In the genomic region with DNA sequence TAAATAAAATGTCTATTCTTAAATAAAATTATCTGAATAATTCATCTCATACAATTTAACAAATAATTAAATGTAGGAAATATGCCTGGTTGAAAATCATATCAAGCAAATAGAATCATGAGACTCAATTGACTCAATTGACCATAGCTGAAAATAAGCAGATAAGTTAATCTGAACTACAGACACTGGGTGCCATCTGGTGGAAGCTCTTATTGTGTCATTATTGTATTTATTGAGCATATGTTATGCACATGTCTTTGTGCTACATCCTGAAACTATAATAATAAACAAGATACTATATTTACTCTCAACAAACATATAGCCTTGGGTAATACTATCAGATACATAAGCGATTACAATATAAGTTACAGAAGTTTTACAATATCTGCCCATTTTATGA, we compare ENCODE assay signal across 8 cellular contexts. TPM values are rescaled to one million over a fixed set of nuclear protein-coding genes. Genes with fewer than 3 reads are reported as not detected.
DNase-seq lines count a peak whose midpoint lies in the region; ATAC-seq and TF ChIP-seq lines count a peak whose summit lies in the region.

No MANE protein-coding gene starts in this region.

- WGBS in right cardiac atrium = 84% methylated on average over 1 of the region's 1 CpG

- H3K27ac ChIP-seq in left lung (no peak overlapping the region), right cardiac atrium (ENCODE audit: low read length) (no peak overlapping the region)

- DNase-seq in NCI-H1105 treated with DMSO at 0.1 percent for 48 hours (lab: John Stamatoyannopoulos, UW) (peak; percentile 13), NCI-H1105 (lab: John Stamatoyannopoulos, UW) (no peak), NCI-H1694 (lab: John Stamatoyannopoulos, UW) (peak; percentile 34), astrocyte of the spinal cord (ENCODE audit: low read depth, low spot score) (peak; percentile 56), retinal pigment epithelial cell (ENCODE audit: low read depth) (no peak), left lung (no peak), right cardiac atrium (no peak), AG08395 (ENCODE audit: low spot score) (no peak)

- intact Hi-C loops in left lung (cut with DNase I) (no loop called here), right cardiac atrium (cut with DNase I) (no loop called here)

- no peaks in the 10 kb centered on the region for H3K27me3 ChIP-seq in left lung
- no peaks in the 10 kb centered on the region for H3K27me3 ChIP-seq in right cardiac atrium (ENCODE audit: control insufficient read depth, insufficient read depth)

- H3K4me1 ChIP-seq in left lung (no peaks in the 10 kb centered on the region), right cardiac atrium (ENCODE audit: control insufficient read depth, insufficient read depth, low read length) (no peaks in the 10 kb centered on the region)

- H3K9me3 ChIP-seq in left lung (no peaks in the 10 kb centered on the region), right cardiac atrium (ENCODE audit: control insufficient read depth, low read length) (no peaks in the 10 kb centered on the region)

- in situ Hi-C loops in astrocyte of the spinal cord (cut with HindIII; ENCODE audit: low sequenced_read_pairs) = no loop called here

- H3K36me3 ChIP-seq in left lung = no peaks in the 10 kb centered on the region

- H3K4me3 ChIP-seq in astrocyte of the spinal cord (ENCODE audit: low read depth, low read length) (no peak overlapping the region), retinal pigment epithelial cell (ENCODE audit: low read length) (no peak overlapping the region), left lung (no peak overlapping the region), right cardiac atrium (ENCODE audit: low read length) (no peak overlapping the region)

- no peak for ATAC-seq in left lung
- no peak for ATAC-seq in right cardiac atrium

- TF ChIP-seq CTCF in astrocyte of the spinal cord (IDR thresholded peaks at IDR 0.05; ENCODE audit: low read depth, low read length) (peak; percentile 32), retinal pigment epithelial cell (conservative IDR thresholded peaks at IDR 0.05; ENCODE audit: low read depth, low read length) (peak; percentile 38), left lung (IDR thresholded peaks at IDR 0.05) (no peak)

RNA-seq across cellular contexts. Expression of gene BRINP3, which starts 41.0 kb away (rescaled TPM):
- 1 to 10 TPM in 1 of 2 donors, under 1 TPM in 1; 0.47 to 1.6 TPM for total RNA-seq in left lung
- 10 to 100 TPM; 11.1 to 27.0 (median 17.0) TPM for total RNA-seq in right cardiac atrium
- polyA plus RNA-seq in right cardiac atrium = 3.6 TPM

Comparison
In these comparisons a context has a peak if more than half of its experiments do, and no peak if none do; other contexts are left out.
1. DNase-seq: peak in NCI-H1105 treated with DMSO at 0.1 percent for 48 hours (single experiment), NCI-H1694 (single experiment) and astrocyte of the spinal cord (single experiment); none in NCI-H1105 (single experiment), retinal pigment epithelial cell (single experiment), left lung (0 of 2), right cardiac atrium (0 of 3) and AG08395 (single experiment).
2. CTCF ChIP-seq: peak in astrocyte of the spinal cord (single experiment) and retinal pigment epithelial cell (single experiment); none in left lung (0 of 2).
3. RNA of gene BRINP3, which starts 41.0 kb away (total RNA-seq): 11.1 to 27.0 TPM in right cardiac atrium; 0.47 to 1.6 TPM in left lung; every median in the first group is over 4 times any median in the second.